ENCODE assay signal across 1 cellular context in the genomic region with DNA sequence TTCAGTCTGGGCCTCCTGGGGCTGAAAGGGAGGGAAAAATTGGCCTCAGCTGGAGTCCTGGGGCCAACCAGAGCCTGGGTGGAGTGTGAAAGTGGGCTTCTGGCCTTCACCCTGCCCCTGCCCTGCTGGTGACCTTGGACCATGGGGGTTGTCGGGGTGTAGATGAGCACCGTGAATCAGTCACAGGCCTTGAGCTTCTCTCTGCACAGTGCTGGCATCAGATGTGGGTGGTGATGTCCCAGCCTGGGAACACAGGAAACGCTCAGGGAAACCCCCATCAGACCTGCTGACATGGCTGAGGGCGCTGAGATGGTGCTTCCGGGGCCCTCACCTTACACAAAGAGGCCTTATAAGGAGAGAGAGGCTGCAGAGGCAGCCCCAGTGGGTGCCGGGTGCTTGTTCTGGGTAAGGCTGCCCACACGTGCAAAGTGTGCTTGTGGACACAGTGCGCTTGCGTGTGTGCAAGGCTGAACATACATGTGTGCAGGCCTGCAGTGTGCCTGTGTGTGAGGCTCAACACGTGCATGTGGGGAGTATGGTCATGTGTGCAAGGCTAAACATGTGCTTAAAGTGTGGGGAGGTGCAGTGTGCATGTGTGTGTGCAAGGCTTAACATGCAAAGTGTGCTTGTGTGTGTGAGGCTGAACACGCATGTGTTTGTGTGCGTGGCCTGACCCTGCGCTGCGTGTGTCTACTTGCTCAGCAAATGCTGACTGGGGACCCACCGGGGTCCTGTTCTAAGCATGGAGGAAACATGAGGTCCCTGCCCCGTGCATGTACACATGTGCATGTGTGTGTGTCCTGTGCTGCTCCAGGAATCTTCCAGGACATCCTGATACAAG.
TF ChIP-seq lines count a peak whose summit lies in the region.

No MANE protein-coding gene starts in this region.

TF ChIP-seq in HepG2, 621 proteins besides CTCF, POLR2A, EP300 and RAD21 (continued from another document and continues in another):
- TF ChIP-seq, protein P1, sequence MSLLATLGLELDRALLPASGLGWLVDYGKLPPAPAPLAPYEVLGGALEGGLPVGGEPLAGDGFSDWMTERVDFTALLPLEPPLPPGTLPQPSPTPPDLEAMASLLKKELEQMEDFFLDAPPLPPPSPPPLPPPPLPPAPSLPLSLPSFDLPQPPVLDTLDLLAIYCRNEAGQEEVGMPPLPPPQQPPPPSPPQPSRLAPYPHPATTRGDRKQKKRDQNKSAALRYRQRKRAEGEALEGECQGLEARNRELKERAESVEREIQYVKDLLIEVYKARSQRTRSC (CRISPR knock-in tag; IDR thresholded peaks at IDR 0.05; ENCODE audit: low read depth): no peak
- TF ChIP-seq ZSCAN12 (CRISPR knock-in tag; IDR thresholded peaks at IDR 0.05): no peak
- TF ChIP-seq ZBTB42 (CRISPR knock-in tag; IDR thresholded peaks at IDR 0.05): no peak
- TF ChIP-seq HDAC1 (CRISPR knock-in tag; IDR thresholded peaks at IDR 0.05): peak; percentile 41; the same call in 1 of the 2 replicates
- TF ChIP-seq, protein P2, sequence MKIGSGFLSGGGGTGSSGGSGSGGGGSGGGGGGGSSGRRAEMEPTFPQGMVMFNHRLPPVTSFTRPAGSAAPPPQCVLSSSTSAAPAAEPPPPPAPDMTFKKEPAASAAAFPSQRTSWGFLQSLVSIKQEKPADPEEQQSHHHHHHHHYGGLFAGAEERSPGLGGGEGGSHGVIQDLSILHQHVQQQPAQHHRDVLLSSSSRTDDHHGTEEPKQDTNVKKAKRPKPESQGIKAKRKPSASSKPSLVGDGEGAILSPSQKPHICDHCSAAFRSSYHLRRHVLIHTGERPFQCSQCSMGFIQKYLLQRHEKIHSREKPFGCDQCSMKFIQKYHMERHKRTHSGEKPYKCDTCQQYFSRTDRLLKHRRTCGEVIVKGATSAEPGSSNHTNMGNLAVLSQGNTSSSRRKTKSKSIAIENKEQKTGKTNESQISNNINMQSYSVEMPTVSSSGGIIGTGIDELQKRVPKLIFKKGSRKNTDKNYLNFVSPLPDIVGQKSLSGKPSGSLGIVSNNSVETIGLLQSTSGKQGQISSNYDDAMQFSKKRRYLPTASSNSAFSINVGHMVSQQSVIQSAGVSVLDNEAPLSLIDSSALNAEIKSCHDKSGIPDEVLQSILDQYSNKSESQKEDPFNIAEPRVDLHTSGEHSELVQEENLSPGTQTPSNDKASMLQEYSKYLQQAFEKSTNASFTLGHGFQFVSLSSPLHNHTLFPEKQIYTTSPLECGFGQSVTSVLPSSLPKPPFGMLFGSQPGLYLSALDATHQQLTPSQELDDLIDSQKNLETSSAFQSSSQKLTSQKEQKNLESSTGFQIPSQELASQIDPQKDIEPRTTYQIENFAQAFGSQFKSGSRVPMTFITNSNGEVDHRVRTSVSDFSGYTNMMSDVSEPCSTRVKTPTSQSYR (CRISPR knock-in tag; IDR thresholded peaks at IDR 0.05; ENCODE audit: borderline replicate concordance): peak; percentile 79; the same call in 1 of the 2 replicates
- TF ChIP-seq MXD4 (CRISPR knock-in tag; IDR thresholded peaks at IDR 0.05): no peak
- TF ChIP-seq, protein P3, sequence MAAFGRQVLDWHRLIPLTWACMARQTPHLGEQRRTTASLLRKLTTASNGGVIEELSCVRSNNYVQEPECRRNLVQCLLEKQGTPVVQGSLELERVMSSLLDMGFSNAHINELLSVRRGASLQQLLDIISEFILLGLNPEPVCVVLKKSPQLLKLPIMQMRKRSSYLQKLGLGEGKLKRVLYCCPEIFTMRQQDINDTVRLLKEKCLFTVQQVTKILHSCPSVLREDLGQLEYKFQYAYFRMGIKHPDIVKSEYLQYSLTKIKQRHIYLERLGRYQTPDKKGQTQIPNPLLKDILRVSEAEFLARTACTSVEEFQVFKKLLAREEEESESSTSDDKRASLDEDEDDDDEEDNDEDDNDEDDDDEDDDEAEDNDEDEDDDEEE (CRISPR knock-in tag; IDR thresholded peaks at IDR 0.05): no peak
- no peak for TF ChIP-seq ZNF672 (CRISPR knock-in tag; IDR thresholded peaks at IDR 0.05)
- TF ChIP-seq, protein P4, sequence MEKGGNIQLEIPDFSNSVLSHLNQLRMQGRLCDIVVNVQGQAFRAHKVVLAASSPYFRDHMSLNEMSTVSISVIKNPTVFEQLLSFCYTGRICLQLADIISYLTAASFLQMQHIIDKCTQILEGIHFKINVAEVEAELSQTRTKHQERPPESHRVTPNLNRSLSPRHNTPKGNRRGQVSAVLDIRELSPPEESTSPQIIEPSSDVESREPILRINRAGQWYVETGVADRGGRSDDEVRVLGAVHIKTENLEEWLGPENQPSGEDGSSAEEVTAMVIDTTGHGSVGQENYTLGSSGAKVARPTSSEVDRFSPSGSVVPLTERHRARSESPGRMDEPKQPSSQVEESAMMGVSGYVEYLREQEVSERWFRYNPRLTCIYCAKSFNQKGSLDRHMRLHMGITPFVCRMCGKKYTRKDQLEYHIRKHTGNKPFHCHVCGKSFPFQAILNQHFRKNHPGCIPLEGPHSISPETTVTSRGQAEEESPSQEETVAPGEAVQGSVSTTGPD (CRISPR knock-in tag; IDR thresholded peaks at IDR 0.05): no peak
- TF ChIP-seq CENPT (CRISPR knock-in tag; IDR thresholded peaks at IDR 0.05; ENCODE audit: low read depth): no peak
- TF ChIP-seq RFXAP (CRISPR knock-in tag; IDR thresholded peaks at IDR 0.05; ENCODE audit: borderline replicate concordance): no peak
- TF ChIP-seq ZNF460 (CRISPR knock-in tag; IDR thresholded peaks at IDR 0.05; ENCODE audit: borderline replicate concordance): no peak
- TF ChIP-seq SP140L (CRISPR knock-in tag; IDR thresholded peaks at IDR 0.05; ENCODE audit: borderline replicate concordance): no peak
- TF ChIP-seq PAX8 (CRISPR knock-in tag; IDR thresholded peaks at IDR 0.05; ENCODE audit: borderline replicate concordance): no peak
- TF ChIP-seq NFE2L2 (IDR thresholded peaks at IDR 0.05; ENCODE audit: low read length): no peak
- TF ChIP-seq, protein P5, sequence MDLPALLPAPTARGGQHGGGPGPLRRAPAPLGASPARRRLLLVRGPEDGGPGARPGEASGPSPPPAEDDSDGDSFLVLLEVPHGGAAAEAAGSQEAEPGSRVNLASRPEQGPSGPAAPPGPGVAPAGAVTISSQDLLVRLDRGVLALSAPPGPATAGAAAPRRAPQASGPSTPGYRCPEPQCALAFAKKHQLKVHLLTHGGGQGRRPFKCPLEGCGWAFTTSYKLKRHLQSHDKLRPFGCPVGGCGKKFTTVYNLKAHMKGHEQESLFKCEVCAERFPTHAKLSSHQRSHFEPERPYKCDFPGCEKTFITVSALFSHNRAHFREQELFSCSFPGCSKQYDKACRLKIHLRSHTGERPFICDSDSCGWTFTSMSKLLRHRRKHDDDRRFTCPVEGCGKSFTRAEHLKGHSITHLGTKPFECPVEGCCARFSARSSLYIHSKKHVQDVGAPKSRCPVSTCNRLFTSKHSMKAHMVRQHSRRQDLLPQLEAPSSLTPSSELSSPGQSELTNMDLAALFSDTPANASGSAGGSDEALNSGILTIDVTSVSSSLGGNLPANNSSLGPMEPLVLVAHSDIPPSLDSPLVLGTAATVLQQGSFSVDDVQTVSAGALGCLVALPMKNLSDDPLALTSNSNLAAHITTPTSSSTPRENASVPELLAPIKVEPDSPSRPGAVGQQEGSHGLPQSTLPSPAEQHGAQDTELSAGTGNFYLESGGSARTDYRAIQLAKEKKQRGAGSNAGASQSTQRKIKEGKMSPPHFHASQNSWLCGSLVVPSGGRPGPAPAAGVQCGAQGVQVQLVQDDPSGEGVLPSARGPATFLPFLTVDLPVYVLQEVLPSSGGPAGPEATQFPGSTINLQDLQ (CRISPR knock-in tag; IDR thresholded peaks at IDR 0.05): no peak
- no peak for TF ChIP-seq ZKSCAN5 (CRISPR knock-in tag; IDR thresholded peaks at IDR 0.05)
- no peak for TF ChIP-seq PLRG1 (conservative IDR thresholded peaks at IDR 0.05)
- TF ChIP-seq KDM3A (CRISPR knock-in tag; IDR thresholded peaks at IDR 0.05; ENCODE audit: low read depth): no peak
- TF ChIP-seq ZSCAN31 (CRISPR knock-in tag; IDR thresholded peaks at IDR 0.05; ENCODE audit: low read depth): 0 out of 2 replicates have a peak, but pooled peaks have one; percentile 7
- no peak for TF ChIP-seq CHD4 (IDR thresholded peaks at IDR 0.05; ENCODE audit: borderline replicate concordance, low read length)
- no peak; the same call in 1 of the 2 replicates for TF ChIP-seq RXRB (CRISPR knock-in tag; IDR thresholded peaks at IDR 0.05; ENCODE audit: borderline replicate concordance)
- TF ChIP-seq ZNF619 (CRISPR knock-in tag; IDR thresholded peaks at IDR 0.05): peak; percentile 55; the same call in 1 of the 2 replicates
- no peak for TF ChIP-seq JUND (CRISPR knock-in tag; IDR thresholded peaks at IDR 0.05)
- TF ChIP-seq GABPB1 (CRISPR knock-in tag; IDR thresholded peaks at IDR 0.05): peak; percentile 29; the same call in 1 of the 2 replicates
- TF ChIP-seq, protein P6, sequence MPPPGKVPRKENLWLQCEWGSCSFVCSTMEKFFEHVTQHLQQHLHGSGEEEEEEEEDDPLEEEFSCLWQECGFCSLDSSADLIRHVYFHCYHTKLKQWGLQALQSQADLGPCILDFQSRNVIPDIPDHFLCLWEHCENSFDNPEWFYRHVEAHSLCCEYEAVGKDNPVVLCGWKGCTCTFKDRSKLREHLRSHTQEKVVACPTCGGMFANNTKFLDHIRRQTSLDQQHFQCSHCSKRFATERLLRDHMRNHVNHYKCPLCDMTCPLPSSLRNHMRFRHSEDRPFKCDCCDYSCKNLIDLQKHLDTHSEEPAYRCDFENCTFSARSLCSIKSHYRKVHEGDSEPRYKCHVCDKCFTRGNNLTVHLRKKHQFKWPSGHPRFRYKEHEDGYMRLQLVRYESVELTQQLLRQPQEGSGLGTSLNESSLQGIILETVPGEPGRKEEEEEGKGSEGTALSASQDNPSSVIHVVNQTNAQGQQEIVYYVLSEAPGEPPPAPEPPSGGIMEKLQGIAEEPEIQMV (CRISPR knock-in tag; IDR thresholded peaks at IDR 0.05; ENCODE audit: low read depth): no peak
- TF ChIP-seq SALL2 (CRISPR knock-in tag; IDR thresholded peaks at IDR 0.05): no peak
- 0 out of 2 replicates have a peak, but pooled peaks have one; percentile 29 for TF ChIP-seq ZNF749 (CRISPR knock-in tag; IDR thresholded peaks at IDR 0.05; ENCODE audit: borderline replicate concordance)
- no peak for TF ChIP-seq POLR2AphosphoS2 (IDR thresholded peaks at IDR 0.05; ENCODE audit: low read depth, low read length)
- TF ChIP-seq ZFYVE20 (CRISPR knock-in tag; IDR thresholded peaks at IDR 0.05; ENCODE audit: borderline replicate concordance, low read depth): no peak
- TF ChIP-seq TCF7L2 (IDR thresholded peaks at IDR 0.05; ENCODE audit: low read depth, low read length): no peak
- peak; percentile 87 for TF ChIP-seq SRF (IDR thresholded peaks at IDR 0.05; ENCODE audit: low read depth, low read length)
- TF ChIP-seq, protein P7, sequence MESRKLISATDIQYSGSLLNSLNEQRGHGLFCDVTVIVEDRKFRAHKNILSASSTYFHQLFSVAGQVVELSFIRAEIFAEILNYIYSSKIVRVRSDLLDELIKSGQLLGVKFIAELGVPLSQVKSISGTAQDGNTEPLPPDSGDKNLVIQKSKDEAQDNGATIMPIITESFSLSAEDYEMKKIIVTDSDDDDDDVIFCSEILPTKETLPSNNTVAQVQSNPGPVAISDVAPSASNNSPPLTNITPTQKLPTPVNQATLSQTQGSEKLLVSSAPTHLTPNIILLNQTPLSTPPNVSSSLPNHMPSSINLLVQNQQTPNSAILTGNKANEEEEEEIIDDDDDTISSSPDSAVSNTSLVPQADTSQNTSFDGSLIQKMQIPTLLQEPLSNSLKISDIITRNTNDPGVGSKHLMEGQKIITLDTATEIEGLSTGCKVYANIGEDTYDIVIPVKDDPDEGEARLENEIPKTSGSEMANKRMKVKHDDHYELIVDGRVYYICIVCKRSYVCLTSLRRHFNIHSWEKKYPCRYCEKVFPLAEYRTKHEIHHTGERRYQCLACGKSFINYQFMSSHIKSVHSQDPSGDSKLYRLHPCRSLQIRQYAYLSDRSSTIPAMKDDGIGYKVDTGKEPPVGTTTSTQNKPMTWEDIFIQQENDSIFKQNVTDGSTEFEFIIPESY (CRISPR knock-in tag; IDR thresholded peaks at IDR 0.05): no peak
- no peak for TF ChIP-seq HCFC1 (IDR thresholded peaks at IDR 0.05; ENCODE audit: low read depth, low read length)
- peak; percentile 74 for TF ChIP-seq HNF4A (CRISPR knock-in tag; IDR thresholded peaks at IDR 0.05)
- TF ChIP-seq, protein P8, sequence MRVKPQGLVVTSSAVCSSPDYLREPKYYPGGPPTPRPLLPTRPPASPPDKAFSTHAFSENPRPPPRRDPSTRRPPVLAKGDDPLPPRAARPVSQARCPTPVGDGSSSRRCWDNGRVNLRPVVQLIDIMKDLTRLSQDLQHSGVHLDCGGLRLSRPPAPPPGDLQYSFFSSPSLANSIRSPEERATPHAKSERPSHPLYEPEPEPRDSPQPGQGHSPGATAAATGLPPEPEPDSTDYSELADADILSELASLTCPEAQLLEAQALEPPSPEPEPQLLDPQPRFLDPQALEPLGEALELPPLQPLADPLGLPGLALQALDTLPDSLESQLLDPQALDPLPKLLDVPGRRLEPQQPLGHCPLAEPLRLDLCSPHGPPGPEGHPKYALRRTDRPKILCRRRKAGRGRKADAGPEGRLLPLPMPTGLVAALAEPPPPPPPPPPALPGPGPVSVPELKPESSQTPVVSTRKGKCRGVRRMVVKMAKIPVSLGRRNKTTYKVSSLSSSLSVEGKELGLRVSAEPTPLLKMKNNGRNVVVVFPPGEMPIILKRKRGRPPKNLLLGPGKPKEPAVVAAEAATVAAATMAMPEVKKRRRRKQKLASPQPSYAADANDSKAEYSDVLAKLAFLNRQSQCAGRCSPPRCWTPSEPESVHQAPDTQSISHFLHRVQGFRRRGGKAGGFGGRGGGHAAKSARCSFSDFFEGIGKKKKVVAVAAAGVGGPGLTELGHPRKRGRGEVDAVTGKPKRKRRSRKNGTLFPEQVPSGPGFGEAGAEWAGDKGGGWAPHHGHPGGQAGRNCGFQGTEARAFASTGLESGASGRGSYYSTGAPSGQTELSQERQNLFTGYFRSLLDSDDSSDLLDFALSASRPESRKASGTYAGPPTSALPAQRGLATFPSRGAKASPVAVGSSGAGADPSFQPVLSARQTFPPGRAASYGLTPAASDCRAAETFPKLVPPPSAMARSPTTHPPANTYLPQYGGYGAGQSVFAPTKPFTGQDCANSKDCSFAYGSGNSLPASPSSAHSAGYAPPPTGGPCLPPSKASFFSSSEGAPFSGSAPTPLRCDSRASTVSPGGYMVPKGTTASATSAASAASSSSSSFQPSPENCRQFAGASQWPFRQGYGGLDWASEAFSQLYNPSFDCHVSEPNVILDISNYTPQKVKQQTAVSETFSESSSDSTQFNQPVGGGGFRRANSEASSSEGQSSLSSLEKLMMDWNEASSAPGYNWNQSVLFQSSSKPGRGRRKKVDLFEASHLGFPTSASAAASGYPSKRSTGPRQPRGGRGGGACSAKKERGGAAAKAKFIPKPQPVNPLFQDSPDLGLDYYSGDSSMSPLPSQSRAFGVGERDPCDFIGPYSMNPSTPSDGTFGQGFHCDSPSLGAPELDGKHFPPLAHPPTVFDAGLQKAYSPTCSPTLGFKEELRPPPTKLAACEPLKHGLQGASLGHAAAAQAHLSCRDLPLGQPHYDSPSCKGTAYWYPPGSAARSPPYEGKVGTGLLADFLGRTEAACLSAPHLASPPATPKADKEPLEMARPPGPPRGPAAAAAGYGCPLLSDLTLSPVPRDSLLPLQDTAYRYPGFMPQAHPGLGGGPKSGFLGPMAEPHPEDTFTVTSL (CRISPR knock-in tag; IDR thresholded peaks at IDR 0.05; ENCODE audit: borderline replicate concordance): no peak
- TF ChIP-seq, protein P9, sequence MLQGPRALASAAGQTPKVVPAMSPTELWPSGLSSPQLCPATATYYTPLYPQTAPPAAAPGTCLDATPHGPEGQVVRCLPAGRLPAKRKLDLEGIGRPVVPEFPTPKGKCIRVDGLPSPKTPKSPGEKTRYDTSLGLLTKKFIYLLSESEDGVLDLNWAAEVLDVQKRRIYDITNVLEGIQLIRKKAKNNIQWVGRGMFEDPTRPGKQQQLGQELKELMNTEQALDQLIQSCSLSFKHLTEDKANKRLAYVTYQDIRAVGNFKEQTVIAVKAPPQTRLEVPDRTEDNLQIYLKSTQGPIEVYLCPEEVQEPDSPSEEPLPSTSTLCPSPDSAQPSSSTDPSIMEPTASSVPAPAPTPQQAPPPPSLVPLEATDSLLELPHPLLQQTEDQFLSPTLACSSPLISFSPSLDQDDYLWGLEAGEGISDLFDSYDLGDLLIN (CRISPR knock-in tag; IDR thresholded peaks at IDR 0.05; ENCODE audit: borderline replicate concordance): no peak
- no peak for TF ChIP-seq ZNF441 (CRISPR knock-in tag; IDR thresholded peaks at IDR 0.05; ENCODE audit: borderline replicate concordance)
